25 cellular contexts compared by ENCODE assay signal in the genomic region with DNA sequence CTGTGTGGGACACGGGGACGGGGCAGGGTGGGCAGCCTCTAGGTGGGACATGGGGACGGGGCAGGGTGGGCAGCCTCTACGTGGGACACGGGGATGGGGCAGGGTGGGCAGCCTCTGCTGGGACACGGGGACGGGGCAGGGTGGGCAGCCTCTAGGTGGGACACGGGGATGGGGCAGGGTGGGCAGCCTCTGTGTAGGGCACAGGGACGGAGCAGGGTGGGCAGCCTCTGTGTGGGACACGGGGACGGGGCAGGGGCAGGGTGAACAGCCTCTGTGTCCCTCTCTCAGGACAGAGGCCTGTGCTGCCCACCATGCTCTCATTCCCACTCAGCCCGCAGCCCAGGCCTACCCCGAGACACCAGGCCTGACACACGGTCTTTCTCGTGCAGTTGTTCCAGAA.
"Had no signal": no experiment of that assay in that cellular context is flagged by ENCODE, and none has a peak within 500 bp of the region (broad histone marks: within the 10 kb centered on the region; RNA-seq: fewer than 3 reads in every experiment).

No MANE protein-coding gene starts in this region.

- H3K4me1 ChIP-seq: colonic mucosa, gastrocnemius medialis, left ventricle myocardium inferior, lower lobe of right lung had no signal

- ATAC-seq: effector memory CD8-positive, alpha-beta T cell; esophagus mucosa; gastrocnemius medialis; heart right ventricle; left colon; lower lobe of right lung; naive thymus-derived CD4-positive, alpha-beta T cell had no signal

- H3K9me3 ChIP-seq: colonic mucosa, esophagus squamous epithelium, gastrocnemius medialis, heart right ventricle, left ventricle myocardium inferior, lower lobe of right lung had no signal

- DNase-seq: colonic mucosa; cortex of kidney; effector CD8-positive, alpha-beta T cell; effector memory CD8-positive, alpha-beta T cell; endodermal cell; erythroblast; esophagus squamous epithelium; foreskin fibroblast; foreskin melanocyte; gastrocnemius medialis; glutamatergic neuron; head of caudate nucleus; heart right ventricle; hippocampal formation; kidney glomerular epithelial cell; left colon; left ventricle myocardium inferior; mesenchymal stem cell; naive thymus-derived CD4-positive, alpha-beta T cell had no signal

- FAIRE-seq: endometrium, islet of Langerhans, keratinocyte had no signal

- H3K4me3 ChIP-seq: colonic mucosa, esophagus squamous epithelium, gastrocnemius medialis, heart right ventricle, left ventricle myocardium inferior, lower lobe of right lung had no signal

- H3K36me3 ChIP-seq: colonic mucosa, gastrocnemius medialis had no signal

- H3K27me3 ChIP-seq: colonic mucosa, esophagus squamous epithelium, gastrocnemius medialis, heart right ventricle had no signal

- H3K27ac ChIP-seq: colonic mucosa, epithelial cell of prostate, esophagus squamous epithelium, gastrocnemius medialis, heart right ventricle, left ventricle myocardium inferior, lower lobe of right lung had no signal
